ENCODE assay signal across 7 cellular contexts in the genomic region with DNA sequence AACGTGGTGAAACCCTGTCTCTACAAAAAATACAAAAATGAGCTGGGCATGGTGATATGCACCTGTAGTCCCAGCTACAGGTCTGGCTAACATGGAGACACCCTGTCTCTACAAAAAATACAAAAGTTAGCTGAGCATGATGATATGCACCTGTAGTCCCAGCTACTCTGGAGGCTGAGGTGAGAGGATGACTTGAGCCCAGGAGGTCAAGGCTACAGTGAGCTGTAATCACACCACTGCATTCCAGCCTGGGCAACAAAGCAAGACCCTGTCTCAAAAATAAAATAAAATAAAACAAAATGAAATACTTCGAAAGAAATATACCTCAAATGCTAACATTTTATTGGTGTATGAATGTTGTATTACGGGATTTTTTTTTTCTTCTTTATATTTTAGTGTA.
"Had no signal": no experiment of that assay in that cellular context is flagged by ENCODE, and none has a peak within 500 bp of the region (broad histone marks: within the 10 kb centered on the region; RNA-seq: fewer than 3 reads in every experiment).

No MANE protein-coding gene starts in this region.

- H3K36me3 ChIP-seq: HAP-1 had no signal

- H3K9ac ChIP-seq: GM23248 had no signal

- H3K27ac ChIP-seq: GM23248, HL-60 had no signal

- DNase-seq: GM23248, GOT3, H7, IMR-90 had no signal

- H3K4me3 ChIP-seq: GM23248, HAP-1, K562 had no signal

- H3K4me1 ChIP-seq: HAP-1 had no signal
